1 cellular context compared by ENCODE assay signal in the genomic region with DNA sequence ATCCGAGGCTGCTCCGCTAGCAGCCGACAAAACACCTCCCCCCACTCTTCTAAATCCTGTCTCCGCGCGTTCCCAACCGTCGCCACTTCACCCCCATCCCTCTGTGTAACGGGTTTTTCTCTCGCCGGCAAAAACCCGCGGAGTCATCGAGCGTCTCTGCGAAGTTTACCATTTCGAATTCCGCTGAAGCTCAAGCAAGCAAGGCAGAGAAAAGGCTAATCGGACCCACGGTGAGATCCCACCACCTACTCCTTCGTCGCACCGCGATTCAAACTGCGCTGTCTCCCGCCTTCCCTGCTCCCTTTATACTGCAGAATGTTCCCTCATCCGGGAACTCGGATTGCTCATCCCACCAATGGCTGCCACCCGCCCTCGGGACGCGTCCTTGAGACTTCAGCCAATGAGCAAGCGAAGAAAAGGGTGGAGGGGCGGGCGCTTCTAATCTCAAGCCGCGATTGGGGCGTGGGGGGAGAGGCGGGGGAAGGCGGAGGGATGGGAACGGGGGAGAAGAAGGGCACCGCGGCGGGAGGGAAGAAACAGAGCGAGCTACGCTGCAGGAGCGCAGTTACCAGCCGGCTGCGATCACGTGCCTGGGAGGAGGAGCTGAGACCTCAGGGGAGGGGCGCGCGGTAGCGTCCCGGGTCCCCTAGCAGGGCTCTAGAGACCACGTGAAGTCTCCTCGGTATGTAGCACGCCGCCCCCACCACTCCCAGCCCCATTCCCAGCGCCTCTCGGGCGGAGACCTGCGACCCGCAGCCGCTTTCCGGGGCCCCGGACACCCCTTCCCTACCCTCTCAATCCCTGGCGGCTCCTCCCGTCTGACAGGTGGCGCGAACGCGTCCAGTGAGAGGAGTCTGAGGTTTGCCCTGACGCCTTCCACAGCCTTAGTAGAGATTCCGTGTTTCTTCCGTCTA.
TF ChIP-seq lines count a peak whose summit lies in the region.

A gene (minus strand): TSS at position 277 of the 914 bp plus-strand sequence. CDS start 105 bp downstream, at position 172.

TF ChIP-seq in K562, 482 proteins besides CTCF, POLR2A, EP300 and RAD21 (continued from another document and continues in another):
- TF ChIP-seq, protein P1, sequence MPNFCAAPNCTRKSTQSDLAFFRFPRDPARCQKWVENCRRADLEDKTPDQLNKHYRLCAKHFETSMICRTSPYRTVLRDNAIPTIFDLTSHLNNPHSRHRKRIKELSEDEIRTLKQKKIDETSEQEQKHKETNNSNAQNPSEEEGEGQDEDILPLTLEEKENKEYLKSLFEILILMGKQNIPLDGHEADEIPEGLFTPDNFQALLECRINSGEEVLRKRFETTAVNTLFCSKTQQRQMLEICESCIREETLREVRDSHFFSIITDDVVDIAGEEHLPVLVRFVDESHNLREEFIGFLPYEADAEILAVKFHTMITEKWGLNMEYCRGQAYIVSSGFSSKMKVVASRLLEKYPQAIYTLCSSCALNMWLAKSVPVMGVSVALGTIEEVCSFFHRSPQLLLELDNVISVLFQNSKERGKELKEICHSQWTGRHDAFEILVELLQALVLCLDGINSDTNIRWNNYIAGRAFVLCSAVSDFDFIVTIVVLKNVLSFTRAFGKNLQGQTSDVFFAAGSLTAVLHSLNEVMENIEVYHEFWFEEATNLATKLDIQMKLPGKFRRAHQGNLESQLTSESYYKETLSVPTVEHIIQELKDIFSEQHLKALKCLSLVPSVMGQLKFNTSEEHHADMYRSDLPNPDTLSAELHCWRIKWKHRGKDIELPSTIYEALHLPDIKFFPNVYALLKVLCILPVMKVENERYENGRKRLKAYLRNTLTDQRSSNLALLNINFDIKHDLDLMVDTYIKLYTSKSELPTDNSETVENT (CRISPR knock-in tag; IDR thresholded peaks at IDR 0.05): peak; percentile 77
- TF ChIP-seq RUNX1 (IDR thresholded peaks at IDR 0.05; ENCODE audit: low read depth) (0 out of 2 replicates have a peak, but pooled peaks have one; percentile 9), PTRF (tag; IDR thresholded peaks at IDR 0.05) (no peak), WHSC1 (IDR thresholded peaks at IDR 0.05; ENCODE audit: low read length) (no peak), DDX20 (tag; IDR thresholded peaks at IDR 0.05; ENCODE audit: low read depth) (no peak), ZNF174 (CRISPR knock-in tag; IDR thresholded peaks at IDR 0.05) (no peak), NFYB (IDR thresholded peaks at IDR 0.05; ENCODE audit: extremely low read depth, insufficient read length) (peak; percentile 86), TAF15 (IDR thresholded peaks at IDR 0.05; ENCODE audit: low read depth, low read length) (no peak), SRSF7 (optimal IDR thresholded peaks at IDR 0.05; ENCODE audit: low read depth, low read length) (no peak), HDAC2 (IDR thresholded peaks at IDR 0.05) (no peak; the same call in 1 of the 2 replicates), ZNF324 (CRISPR knock-in tag; IDR thresholded peaks at IDR 0.05) (no peak), ZNF696 (CRISPR knock-in tag; conservative IDR thresholded peaks at IDR 0.05) (no peak), PTTG1 (tag; IDR thresholded peaks at IDR 0.05; ENCODE audit: low read depth) (no peak), POLR2H (tag; IDR thresholded peaks at IDR 0.05; ENCODE audit: low read depth) (peak; percentile 98), RBM22 (IDR thresholded peaks at IDR 0.05; ENCODE audit: low read depth, low read length, poor library complexity, severe bottlenecking) (no peak), MBD2 (IDR thresholded peaks at IDR 0.05; ENCODE audit: borderline replicate concordance, low read depth) (peak; percentile 89), ZFP30 (CRISPR knock-in tag; IDR thresholded peaks at IDR 0.05; ENCODE audit: borderline replicate concordance) (no peak), CBX3 (IDR thresholded peaks at IDR 0.05; ENCODE audit: borderline replicate concordance in 1 of 2, low read length in 2 of 2) (peak in 1 of 2 experiments; percentile 58; a peak in 1 of 3 replicates), SMARCC2 (IDR thresholded peaks at IDR 0.05; ENCODE audit: low read depth) (0 out of 2 replicates have a peak, but pooled peaks have one; percentile 30), NEUROD1 (IDR thresholded peaks at IDR 0.05; ENCODE audit: borderline replicate concordance, low read depth, low read length, partially characterized antibody) (peak; percentile 71), POLR2AphosphoS5 (IDR thresholded peaks at IDR 0.05; ENCODE audit: control insufficient read depth, insufficient read depth, low read depth, low read length) (peak; percentile 99), NBN (IDR thresholded peaks at IDR 0.05; ENCODE audit: low read depth) (0 out of 2 replicates have a peak, but pooled peaks have one; percentile 55), ZNF232 (CRISPR knock-in tag; IDR thresholded peaks at IDR 0.05) (no peak), ARID1B (IDR thresholded peaks at IDR 0.05) (no peak), ELF4 (CRISPR knock-in tag; IDR thresholded peaks at IDR 0.05) (no peak), ZNF212 (CRISPR knock-in tag; IDR thresholded peaks at IDR 0.05) (no peak), MTA1 (IDR thresholded peaks at IDR 0.05; ENCODE audit: borderline replicate concordance) (no peak), LEF1 (IDR thresholded peaks at IDR 0.05) (peak; percentile 28; the same call in 1 of the 2 replicates), ZNF695 (CRISPR knock-in tag; IDR thresholded peaks at IDR 0.05) (no peak), ZNF436 (CRISPR knock-in tag; IDR thresholded peaks at IDR 0.05) (no peak), FOS (IDR thresholded peaks at IDR 0.05; ENCODE audit: extremely low read depth, insufficient read length) (peak; percentile 86), HMG20B (CRISPR knock-in tag; IDR thresholded peaks at IDR 0.05) (no peak; the same call in 1 of the 2 replicates), FOXA3 (CRISPR knock-in tag; conservative IDR thresholded peaks at IDR 0.05 in 1 of 2, IDR thresholded peaks at IDR 0.05 in 1 of 2) (0 out of 4 replicates have a peak, but pooled peaks of 1 of the 2 experiments have one; percentile 15), CHD2 (IDR thresholded peaks at IDR 0.05; ENCODE audit: low read depth, low read length) (peak; percentile 36; the same call in 1 of the 2 replicates), HDGF (IDR thresholded peaks at IDR 0.05) (no peak), LARP7 (IDR thresholded peaks at IDR 0.05) (peak; percentile 71; the same call in 1 of the 2 replicates), CHCHD3 (CRISPR knock-in tag; IDR thresholded peaks at IDR 0.05) (peak; percentile 70; the same call in 1 of the 2 replicates)
- TF ChIP-seq, protein P2, sequence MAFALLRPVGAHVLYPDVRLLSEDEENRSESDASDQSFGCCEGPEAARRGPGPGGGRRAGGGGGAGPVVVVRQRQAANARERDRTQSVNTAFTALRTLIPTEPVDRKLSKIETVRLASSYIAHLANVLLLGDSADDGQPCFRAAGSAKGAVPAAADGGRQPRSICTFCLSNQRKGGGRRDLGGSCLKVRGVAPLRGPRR (CRISPR knock-in tag; IDR thresholded peaks at IDR 0.05): no peak
- TF ChIP-seq, protein P3, sequence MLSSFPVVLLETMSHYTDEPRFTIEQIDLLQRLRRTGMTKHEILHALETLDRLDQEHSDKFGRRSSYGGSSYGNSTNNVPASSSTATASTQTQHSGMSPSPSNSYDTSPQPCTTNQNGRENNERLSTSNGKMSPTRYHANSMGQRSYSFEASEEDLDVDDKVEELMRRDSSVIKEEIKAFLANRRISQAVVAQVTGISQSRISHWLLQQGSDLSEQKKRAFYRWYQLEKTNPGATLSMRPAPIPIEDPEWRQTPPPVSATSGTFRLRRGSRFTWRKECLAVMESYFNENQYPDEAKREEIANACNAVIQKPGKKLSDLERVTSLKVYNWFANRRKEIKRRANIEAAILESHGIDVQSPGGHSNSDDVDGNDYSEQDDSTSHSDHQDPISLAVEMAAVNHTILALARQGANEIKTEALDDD (IDR thresholded peaks at IDR 0.05): no peak
- TF ChIP-seq, protein P4, sequence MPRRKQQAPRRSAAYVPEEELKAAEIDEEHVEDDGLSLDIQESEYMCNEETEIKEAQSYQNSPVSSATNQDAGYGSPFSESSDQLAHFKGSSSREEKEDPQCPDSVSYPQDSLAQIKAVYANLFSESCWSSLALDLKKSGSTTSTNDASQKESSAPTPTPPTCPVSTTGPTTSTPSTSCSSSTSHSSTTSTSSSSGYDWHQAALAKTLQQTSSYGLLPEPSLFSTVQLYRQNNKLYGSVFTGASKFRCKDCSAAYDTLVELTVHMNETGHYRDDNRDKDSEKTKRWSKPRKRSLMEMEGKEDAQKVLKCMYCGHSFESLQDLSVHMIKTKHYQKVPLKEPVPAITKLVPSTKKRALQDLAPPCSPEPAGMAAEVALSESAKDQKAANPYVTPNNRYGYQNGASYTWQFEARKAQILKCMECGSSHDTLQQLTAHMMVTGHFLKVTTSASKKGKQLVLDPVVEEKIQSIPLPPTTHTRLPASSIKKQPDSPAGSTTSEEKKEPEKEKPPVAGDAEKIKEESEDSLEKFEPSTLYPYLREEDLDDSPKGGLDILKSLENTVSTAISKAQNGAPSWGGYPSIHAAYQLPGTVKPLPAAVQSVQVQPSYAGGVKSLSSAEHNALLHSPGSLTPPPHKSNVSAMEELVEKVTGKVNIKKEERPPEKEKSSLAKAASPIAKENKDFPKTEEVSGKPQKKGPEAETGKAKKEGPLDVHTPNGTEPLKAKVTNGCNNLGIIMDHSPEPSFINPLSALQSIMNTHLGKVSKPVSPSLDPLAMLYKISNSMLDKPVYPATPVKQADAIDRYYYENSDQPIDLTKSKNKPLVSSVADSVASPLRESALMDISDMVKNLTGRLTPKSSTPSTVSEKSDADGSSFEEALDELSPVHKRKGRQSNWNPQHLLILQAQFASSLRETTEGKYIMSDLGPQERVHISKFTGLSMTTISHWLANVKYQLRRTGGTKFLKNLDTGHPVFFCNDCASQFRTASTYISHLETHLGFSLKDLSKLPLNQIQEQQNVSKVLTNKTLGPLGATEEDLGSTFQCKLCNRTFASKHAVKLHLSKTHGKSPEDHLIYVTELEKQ (CRISPR knock-in tag; IDR thresholded peaks at IDR 0.05): no peak
- TF ChIP-seq, protein P5, sequence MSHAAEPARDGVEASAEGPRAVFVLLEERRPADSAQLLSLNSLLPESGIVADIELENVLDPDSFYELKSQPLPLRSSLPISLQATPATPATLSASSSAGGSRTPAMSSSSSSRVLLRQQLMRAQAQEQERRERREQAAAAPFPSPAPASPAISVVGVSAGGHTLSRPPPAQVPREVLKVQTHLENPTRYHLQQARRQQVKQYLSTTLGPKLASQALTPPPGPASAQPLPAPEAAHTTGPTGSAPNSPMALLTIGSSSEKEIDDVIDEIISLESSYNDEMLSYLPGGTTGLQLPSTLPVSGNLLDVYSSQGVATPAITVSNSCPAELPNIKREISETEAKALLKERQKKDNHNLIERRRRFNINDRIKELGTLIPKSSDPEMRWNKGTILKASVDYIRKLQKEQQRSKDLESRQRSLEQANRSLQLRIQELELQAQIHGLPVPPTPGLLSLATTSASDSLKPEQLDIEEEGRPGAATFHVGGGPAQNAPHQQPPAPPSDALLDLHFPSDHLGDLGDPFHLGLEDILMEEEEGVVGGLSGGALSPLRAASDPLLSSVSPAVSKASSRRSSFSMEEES (CRISPR knock-in tag; IDR thresholded peaks at IDR 0.05): peak; percentile 83
- TF ChIP-seq, protein P6, sequence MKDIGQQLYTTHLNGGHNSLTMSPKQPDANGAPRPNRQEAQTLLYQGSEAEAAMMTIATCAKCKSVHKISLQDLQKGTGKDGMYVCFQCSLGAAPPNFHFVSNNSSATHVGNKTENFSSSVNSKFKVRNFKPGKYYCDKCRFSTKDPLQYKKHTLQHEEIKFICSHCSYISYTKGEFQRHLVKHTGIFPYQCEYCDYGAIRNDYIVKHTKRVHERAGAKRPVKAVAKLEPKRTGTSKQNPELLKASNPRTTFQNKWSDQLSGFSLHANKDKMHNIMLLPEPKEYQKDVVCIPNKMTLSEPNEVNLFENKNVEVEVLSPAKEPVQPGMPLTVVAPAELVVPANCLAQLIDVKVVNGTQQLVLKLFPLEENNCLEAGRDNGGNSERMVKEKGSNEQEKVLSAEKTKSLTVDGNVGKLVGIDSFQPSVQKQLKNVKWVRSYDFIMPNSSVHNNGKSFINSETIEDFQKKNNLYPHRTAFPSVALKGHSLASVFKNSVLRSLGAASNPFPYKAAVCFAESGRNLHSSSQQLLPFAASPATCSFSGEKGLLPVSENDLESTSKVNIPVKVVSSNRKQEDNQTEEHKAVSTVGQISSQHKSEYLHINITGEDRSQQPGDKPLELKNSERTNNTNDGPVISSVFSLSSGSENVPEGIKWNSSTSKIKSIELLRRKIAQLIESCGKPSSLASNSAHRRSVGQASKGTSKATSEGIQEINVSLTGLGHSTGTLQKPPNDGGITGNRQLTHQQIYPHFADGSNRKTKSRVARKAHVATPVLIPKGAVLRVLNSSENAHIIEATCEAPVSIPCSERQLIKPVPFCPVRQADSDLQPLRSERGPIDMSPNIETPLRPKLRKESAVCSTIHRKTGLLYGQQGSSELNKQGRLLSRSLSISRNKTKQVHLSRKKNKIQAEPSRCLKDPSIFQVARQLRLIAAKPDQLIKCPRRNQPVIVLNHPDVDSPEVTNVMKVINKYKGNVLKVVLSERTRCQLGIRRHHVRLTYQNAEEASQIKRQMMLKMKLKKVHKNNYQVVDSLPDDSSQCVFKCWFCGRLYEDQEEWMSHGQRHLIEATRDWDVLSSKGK (CRISPR knock-in tag; IDR thresholded peaks at IDR 0.05): no peak
- TF ChIP-seq, protein P7, sequence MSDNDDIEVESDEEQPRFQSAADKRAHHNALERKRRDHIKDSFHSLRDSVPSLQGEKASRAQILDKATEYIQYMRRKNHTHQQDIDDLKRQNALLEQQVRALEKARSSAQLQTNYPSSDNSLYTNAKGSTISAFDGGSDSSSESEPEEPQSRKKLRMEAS (CRISPR knock-in tag; IDR thresholded peaks at IDR 0.05): peak; percentile 73
- TF ChIP-seq, protein P8, sequence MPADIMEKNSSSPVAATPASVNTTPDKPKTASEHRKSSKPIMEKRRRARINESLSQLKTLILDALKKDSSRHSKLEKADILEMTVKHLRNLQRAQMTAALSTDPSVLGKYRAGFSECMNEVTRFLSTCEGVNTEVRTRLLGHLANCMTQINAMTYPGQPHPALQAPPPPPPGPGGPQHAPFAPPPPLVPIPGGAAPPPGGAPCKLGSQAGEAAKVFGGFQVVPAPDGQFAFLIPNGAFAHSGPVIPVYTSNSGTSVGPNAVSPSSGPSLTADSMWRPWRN (IDR thresholded peaks at IDR 0.05; ENCODE audit: low read depth): no peak
